In genomic region chr1:3460653-3461237, GRCh38 we compare ENCODE assay signal across 11 cellular contexts. TPM values are rescaled to one million over a fixed set of nuclear protein-coding genes. Genes with fewer than 3 reads are reported as not detected.
A peak's percentile ranks its signal among the peaks of the same experiment; 100 is the strongest.
DNase-seq lines count a peak whose midpoint lies in the region; ATAC-seq and TF ChIP-seq lines count a peak whose summit lies in the region.
"Had no signal": no experiment of that assay in that cellular context is flagged by ENCODE, and none has a peak within 500 bp of the region (broad histone marks: within the 10 kb centered on the region; RNA-seq: fewer than 3 reads in every experiment).

No MANE protein-coding gene starts in this region.

- DNase-seq in NT2/D1 (ENCODE audit: low read depth, low spot score) (no peak), endodermal cell (no peak), right lobe of liver (peak in 1 of 3 donors; percentile 23), suprapubic skin (ENCODE audit: low spot score in 2 of 2) (no peak)
- DNase-seq in activated T-cell treated with anti-CD3 and anti-CD28 coated beads, Interleukin-2, amount 50 U/mL, for 4 hours = no peak
- DNase-seq in activated effector memory CD4-positive, alpha-beta T cell treated with Interleukin-2 at 50 U/mL for 16 hours = no peak
- no peak for DNase-seq in activated naive CD8-positive, alpha-beta T cell treated with anti-CD3 and anti-CD28 coated beads, Interleukin-2, amount 50 U/mL, for 24 hours
- DNase-seq: SHP77 treated with DMSO at 0.1 percent for 48 hours had no signal

- intact Hi-C loops in right lobe of liver (cut with DNase I) = no loop called here

- H3K27ac Mint-ChIP-seq in endodermal cell = peak overlapping the region; percentile 84
- no peak overlapping the region for H3K27ac Mint-ChIP-seq in activated naive CD8-positive, alpha-beta T cell treated with anti-CD3 and anti-CD28 coated beads, Interleukin-2, amount 50 U/mL, for 24 hours
- H3K27ac Mint-ChIP-seq: memory B cell had no signal

- H3K27me3 Mint-ChIP-seq in endodermal cell (ENCODE audit: insufficient read depth) = peaks cover 1% of the 10 kb centered on the region
- H3K27me3 Mint-ChIP-seq in activated T-cell treated with anti-CD3 and anti-CD28 coated beads, Interleukin-2, amount 50 U/mL, for 4 hours (ENCODE audit: low read depth) = no peaks in the 10 kb centered on the region
- H3K27me3 Mint-ChIP-seq in activated naive CD8-positive, alpha-beta T cell treated with anti-CD3 and anti-CD28 coated beads, Interleukin-2, amount 50 U/mL, for 24 hours = no peaks in the 10 kb centered on the region

- H3K9me3 Mint-ChIP-seq in endodermal cell = no peaks in the 10 kb centered on the region
- no peaks in the 10 kb centered on the region for H3K9me3 Mint-ChIP-seq in activated T-cell treated with anti-CD3 and anti-CD28 coated beads, Interleukin-2, amount 50 U/mL, for 4 hours
- no peaks in the 10 kb centered on the region for H3K9me3 Mint-ChIP-seq in activated naive CD8-positive, alpha-beta T cell treated with anti-CD3 and anti-CD28 coated beads, Interleukin-2, amount 50 U/mL, for 24 hours
- H3K9me3 Mint-ChIP-seq: memory B cell had no signal

- H3K4me1 Mint-ChIP-seq in endodermal cell = peaks cover 6% of the 10 kb centered on the region
- H3K4me1 Mint-ChIP-seq in activated T-cell treated with anti-CD3 and anti-CD28 coated beads, Interleukin-2, amount 50 U/mL, for 4 hours (ENCODE audit: low read depth) = no peaks in the 10 kb centered on the region
- no peaks in the 10 kb centered on the region for H3K4me1 Mint-ChIP-seq in activated naive CD8-positive, alpha-beta T cell treated with anti-CD3 and anti-CD28 coated beads, Interleukin-2, amount 50 U/mL, for 24 hours

- H3K27ac ChIP-seq in endodermal cell (ENCODE audit: low read depth, low read length) = no peak overlapping the region
- peak overlapping the region; percentile 9 to 11 (median 10) for H3K27ac ChIP-seq in right lobe of liver
- H3K27ac ChIP-seq in suprapubic skin = peak overlapping the region; percentile 46

- no peak for TF ChIP-seq EP300 in suprapubic skin (IDR thresholded peaks at IDR 0.05)

- TF ChIP-seq POLR2A in right lobe of liver (IDR thresholded peaks at IDR 0.05) (no peak), suprapubic skin (IDR thresholded peaks at IDR 0.05) (no peak)

- TF ChIP-seq CTCF in endodermal cell (conservative IDR thresholded peaks at IDR 0.05) (no peak), right lobe of liver (IDR thresholded peaks at IDR 0.05) (no peak), suprapubic skin (IDR thresholded peaks at IDR 0.05) (no peak)

- WGBS in endodermal cell (ENCODE audit: insufficient coverage in 1 of 2, insufficient read length in 1 of 2), 2 experiments = 84 to 85% methylated on average over 14 to 17 of the region's 17 CpGs
- 79% methylated on average over 7 of the region's 17 CpGs for WGBS in right lobe of liver (ENCODE audit: insufficient coverage, low coverage, low lambda C conversion rate, missing lambda C conversion rate)
- 63% methylated on average over 16 of the region's 17 CpGs for WGBS in suprapubic skin

- H3K9ac ChIP-seq in NT2/D1 (ENCODE audit: insufficient read length, low read depth) = peak overlapping the region; percentile 32
- H3K9ac ChIP-seq in endodermal cell (ENCODE audit: extremely low read depth, low read length, poor library complexity, severe bottlenecking) = no peak overlapping the region

- H3K9me3 ChIP-seq in NT2/D1 (ENCODE audit: insufficient read depth, low read length) (no peaks in the 10 kb centered on the region), endodermal cell (ENCODE audit: control insufficient read depth, low read length) (no peaks in the 10 kb centered on the region), right lobe of liver (no peaks in the 10 kb centered on the region), suprapubic skin (no peaks in the 10 kb centered on the region)

- no peak overlapping the region for H3K4me3 Mint-ChIP-seq in endodermal cell
- H3K4me3 Mint-ChIP-seq in activated T-cell treated with anti-CD3 and anti-CD28 coated beads, Interleukin-2, amount 50 U/mL, for 4 hours = no peak overlapping the region
- no peak overlapping the region for H3K4me3 Mint-ChIP-seq in activated naive CD8-positive, alpha-beta T cell treated with anti-CD3 and anti-CD28 coated beads, Interleukin-2, amount 50 U/mL, for 24 hours
- H3K4me3 Mint-ChIP-seq: memory B cell had no signal

- peaks cover 36% of the 10 kb centered on the region for H3K36me3 Mint-ChIP-seq in endodermal cell (ENCODE audit: low read depth)
- H3K36me3 Mint-ChIP-seq in activated T-cell treated with anti-CD3 and anti-CD28 coated beads, Interleukin-2, amount 50 U/mL, for 4 hours (ENCODE audit: insufficient read depth) = no peaks in the 10 kb centered on the region
- no peaks in the 10 kb centered on the region for H3K36me3 Mint-ChIP-seq in activated naive CD8-positive, alpha-beta T cell treated with anti-CD3 and anti-CD28 coated beads, Interleukin-2, amount 50 U/mL, for 24 hours (ENCODE audit: low read depth)
- H3K36me3 Mint-ChIP-seq: memory B cell had no signal

- H3K36me3 ChIP-seq in NT2/D1 (ENCODE audit: insufficient read depth, insufficient read length, low read length) (peaks cover 4% of the 10 kb centered on the region), endodermal cell (ENCODE audit: control insufficient read depth, insufficient read depth, low read length) (peaks cover 32% of the 10 kb centered on the region), right lobe of liver (no peaks in the 10 kb centered on the region), suprapubic skin (no peaks in the 10 kb centered on the region)

- peak; percentile 5 to 35 (median 12) for ATAC-seq in right lobe of liver
- no peak for ATAC-seq in HG02973 (IDR thresholded peaks at IDR 0.05; ENCODE audit: unreplicated experiment)
- no peak for ATAC-seq in activated T-cell treated with anti-CD3 and anti-CD28 coated beads, Interleukin-2, amount 50 U/mL, for 4 hours
- no peak for ATAC-seq in activated naive CD8-positive, alpha-beta T cell treated with anti-CD3 and anti-CD28 coated beads, Interleukin-2, amount 50 U/mL, for 24 hours

- no peak overlapping the region for H3K4me3 ChIP-seq in NT2/D1 (ENCODE audit: insufficient read length, low read depth)
- no peak overlapping the region for H3K4me3 ChIP-seq in endodermal cell (ENCODE audit: low read length)
- H3K4me3 ChIP-seq in right lobe of liver = no peak overlapping the region
- H3K4me3 ChIP-seq in suprapubic skin = no peak overlapping the region
- H3K4me3 ChIP-seq: skin epidermis had no signal

- H3K4me1 ChIP-seq in NT2/D1 (ENCODE audit: insufficient read depth, insufficient read length) (peaks cover 18% of the 10 kb centered on the region), endodermal cell (ENCODE audit: control insufficient read depth, insufficient read depth, low read length) (peaks cover 6% of the 10 kb centered on the region), right lobe of liver (peaks cover 0 to 11% (median 0%) of the 10 kb centered on the region in 4 donors), suprapubic skin (peaks cover 76% of the 10 kb centered on the region)

- H3K27me3 ChIP-seq in NT2/D1 (ENCODE audit: insufficient read depth, insufficient read length) (no peaks in the 10 kb centered on the region), endodermal cell (ENCODE audit: control insufficient read depth, insufficient read depth, low read length, poor library complexity, severe bottlenecking) (no peaks in the 10 kb centered on the region), right lobe of liver (no peaks in the 10 kb centered on the region), suprapubic skin (no peaks in the 10 kb centered on the region)

RNA-seq across cellular contexts. Expression of gene ARHGEF16, which starts 6.3 kb away (rescaled TPM):
- 10 to 100 TPM; 47.7 to 64.7 TPM for total RNA-seq in endodermal cell
- polyA plus RNA-seq in endodermal cell (2013, experiment 1 of 2) = 8.9 TPM
- polyA plus RNA-seq in endodermal cell (2013, experiment 2 of 2) = 8.4 TPM
- 10 to 100 TPM in 2 of 6 experiments, 1 to 10 TPM in 4; 2.1 to 16.3 (median 7.5) TPM for total RNA-seq in right lobe of liver
- total RNA-seq in suprapubic skin = 10 to 100 TPM in 1 of 4 donors, 1 to 10 TPM in 3; 5.9 to 13.6 (median 8.4) TPM
- total RNA-seq in activated T-cell treated with anti-CD3 and anti-CD28 coated beads, Interleukin-2, amount 50 U/mL, for 4 hours = under 1 TPM in 2 of 3 donors, not detected in 1; 0.13 to 0.15 TPM

Comparison
In these comparisons a context has a peak if more than half of its experiments do, and no peak if none do; other contexts are left out.
1. ATAC-seq: peak in right lobe of liver (4 of 4); none in HG02973 (single experiment), activated T-cell treated with anti-CD3 and anti-CD28 coated beads, Interleukin-2, amount 50 U/mL, for 4 hours (0 of 2) and activated naive CD8-positive, alpha-beta T cell treated with anti-CD3 and anti-CD28 coated beads, Interleukin-2, amount 50 U/mL, for 24 hours (single experiment).